9 cellular contexts compared by ENCODE assay signal in the genomic region with DNA sequence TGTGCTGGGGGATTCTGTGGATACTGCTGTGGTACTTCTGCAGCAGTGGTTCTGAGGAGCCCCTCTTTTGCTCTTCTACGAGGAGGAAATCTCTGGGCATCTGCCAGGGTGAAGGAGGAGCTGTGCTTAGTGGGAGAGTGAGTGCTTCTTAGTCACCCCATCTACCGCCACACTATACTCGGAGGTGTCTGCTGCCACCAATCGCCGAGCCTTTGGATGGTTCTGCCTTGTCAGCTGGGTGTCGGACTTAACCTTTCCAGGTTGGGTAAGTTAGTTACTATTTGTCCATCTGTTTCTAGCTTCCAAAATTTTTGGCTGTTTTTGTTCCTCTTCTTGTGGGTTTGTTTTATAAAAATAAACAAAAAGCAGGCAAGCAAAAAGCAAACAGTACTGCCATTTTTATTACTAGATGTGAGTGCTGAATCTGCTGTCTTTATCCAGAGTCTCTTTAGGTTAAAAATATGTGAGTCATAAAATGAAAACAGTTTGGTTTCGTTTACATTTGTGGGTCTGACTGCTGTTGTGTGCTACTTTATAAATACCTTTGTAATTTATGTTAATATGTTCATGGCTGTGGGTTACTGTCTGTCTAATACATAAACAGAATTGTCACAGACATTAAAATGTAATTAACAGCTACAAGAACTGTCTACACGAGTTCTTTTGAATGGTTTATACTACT.
DNase-seq lines count a peak whose midpoint lies in the region; ATAC-seq, FAIRE-seq and TF ChIP-seq lines count a peak whose summit lies in the region.
"Had no signal": no experiment of that assay in that cellular context is flagged by ENCODE, and none has a peak within 500 bp of the region (broad histone marks: within the 10 kb centered on the region; RNA-seq: fewer than 3 reads in every experiment).

No MANE protein-coding gene starts in this region.

- H3K4me3 ChIP-seq in astrocyte of the spinal cord (ENCODE audit: low read depth, low read length), result no peak overlapping the region
- H3K4me3 ChIP-seq in aorta (ENCODE audit: low read length in 2 of 2), result no peak overlapping the region

- in situ Hi-C loops in astrocyte of the spinal cord (cut with HindIII; ENCODE audit: low sequenced_read_pairs), result no loop called here

- peak overlapping the region in 5 of 6 donors; percentile 10 to 80 (median 53) for H3K27ac Mint-ChIP-seq in naive B cell

- 72 to 73% methylated on average over 8 of the region's 8 CpGs for WGBS in aorta, 2 donors

- H3K36me3 ChIP-seq in aorta (ENCODE audit: control insufficient read depth in 1 of 2, insufficient read depth in 2 of 2, low read length in 1 of 2), result no peaks in the 10 kb centered on the region

- ATAC-seq in naive B cell (ENCODE audit: low read depth in 2 of 2), result peak in 1 of 2 donors; percentile 36
- ATAC-seq in aorta (ENCODE audit: low FRiP score), result no peak

- H3K27ac ChIP-seq in aorta (ENCODE audit: low read depth in 1 of 2, low read length in 2 of 2), result no peak overlapping the region

- H3K9me3 ChIP-seq in aorta (ENCODE audit: control insufficient read depth, low read length), result no peaks in the 10 kb centered on the region

- FAIRE-seq in HTR-8/SVneo (lab: Jason Lieb, UNC), result no peak
- FAIRE-seq: A204.1 had no signal

- H3K27me3 Mint-ChIP-seq in naive B cell, result no peaks in the 10 kb centered on the region

- H3K27me3 ChIP-seq in aorta (ENCODE audit: control insufficient read depth in 1 of 2, insufficient read depth in 2 of 2, low read length in 1 of 2), result no peaks in the 10 kb centered on the region

- no peak for TF ChIP-seq CTCF in astrocyte of the spinal cord (IDR thresholded peaks at IDR 0.05; ENCODE audit: low read depth, low read length)

- H3K4me1 Mint-ChIP-seq in naive B cell, result peaks cover 74 to 95% (median 88%) of the 10 kb centered on the region in 3 donors

- intact Hi-C loops in aorta (cut with DNase I), result no loop called here

- peak; percentile 12 for DNase-seq in DMS53 (lab: John Stamatoyannopoulos, UW)
- no peak for DNase-seq in DMS53 treated with DMSO at 0.1 percent for 48 hours (lab: John Stamatoyannopoulos, UW; ENCODE audit: unreplicated experiment)
- DNase-seq in HT-29 (ENCODE audit: low spot score), result peak; percentile 15
- DNase-seq in astrocyte of the spinal cord (ENCODE audit: low read depth, low spot score), result peak; percentile 60
- no peak for DNase-seq in naive B cell
- DNase-seq in aorta, result no peak
- DNase-seq in NCI-H187 (lab: John Stamatoyannopoulos, UW), result no peak
- DNase-seq in HTR-8/SVneo (ENCODE audit: insufficient read length, low spot score), result no peak

- H3K9me3 Mint-ChIP-seq in naive B cell, result peaks cover 0 to 4% (median 0%) of the 10 kb centered on the region in 7 donors

- no peaks in the 10 kb centered on the region for H3K36me3 Mint-ChIP-seq in naive B cell

- peaks cover 4 to 13% of the 10 kb centered on the region in 2 donors for H3K4me1 ChIP-seq in aorta (ENCODE audit: control insufficient read depth in 1 of 2, insufficient read depth in 2 of 2, low read length in 2 of 2)

- H3K4me3 Mint-ChIP-seq in naive B cell, result peak overlapping the region in 5 of 8 donors; percentile 14 to 66 (median 26)

Comparison
In these comparisons a context has a peak if more than half of its experiments do, and no peak if none do; other contexts are left out.
1. DNase-seq: peak in DMS53 (single experiment), HT-29 (single experiment) and astrocyte of the spinal cord (single experiment); none in DMS53 treated with DMSO at 0.1 percent for 48 hours (single experiment), naive B cell (single experiment), aorta (0 of 2), NCI-H187 (0 of 2) and HTR-8/SVneo (single experiment).